ENCODE assay signal across 2 cellular contexts in genomic region chr2:131210434-131211211, GRCh38. TPM values are rescaled to one million over a fixed set of nuclear protein-coding genes. Genes with fewer than 3 reads are reported as not detected.
"Had no signal": no experiment of that assay in that cellular context is flagged by ENCODE, and none has a peak within 500 bp of the region (broad histone marks: within the 10 kb centered on the region; RNA-seq: fewer than 3 reads in every experiment).

No MANE protein-coding gene starts in this region.

RNA-seq across cellular contexts. Expression of gene POTEE, which starts 1.3 kb away (rescaled TPM):
- total RNA-seq: NCI-H460, SK-MEL-5 had no signal
